ENCODE assay signal across 35 cellular contexts in genomic region chr11:114017723-114018122, GRCh38. TPM values are rescaled to one million over a fixed set of nuclear protein-coding genes. Genes with fewer than 3 reads are reported as not detected.
DNase-seq lines count a peak whose midpoint lies in the region; ATAC-seq, FAIRE-seq and TF ChIP-seq lines count a peak whose summit lies in the region.
"Had no signal": no experiment of that assay in that cellular context is flagged by ENCODE, and none has a peak within 500 bp of the region (broad histone marks: within the 10 kb centered on the region; RNA-seq: fewer than 3 reads in every experiment).

No MANE protein-coding gene starts in this region.

- peak; percentile 41 to 70 for ATAC-seq in left cardiac atrium
- ATAC-seq: foreskin keratinocyte; GM23338; natural killer cell treated with Interleukin-12 subunit alpha and Interleukin-12 subunit beta and Interleukin-15 and Interleukin-18, amount 100 ng/mL, for 72 hours; WTC11 had no signal

- no peaks in the 10 kb centered on the region for H3K27me3 ChIP-seq in right atrium auricular region
- H3K27me3 ChIP-seq in SK-N-SH (ENCODE audit: insufficient read depth), result no peaks in the 10 kb centered on the region
- H3K27me3 ChIP-seq: foreskin keratinocyte, suprapubic skin had no signal

- H3K4me3 ChIP-seq in right atrium auricular region (no peak overlapping the region), SK-N-SH (ENCODE audit: low read depth in 2 of 2, low read length in 1 of 2) (no peak overlapping the region)
- H3K4me3 ChIP-seq: esophagus muscularis mucosa, GM23338, PC-9, suprapubic skin had no signal

- intact Hi-C loops in left cardiac atrium (cut with DNase I), result loop anchor here in 1 of 2 donors (10.0 kb wide), 1 partner anchor 113 kb away; the partner anchor contains the start of gene HTR3B

- no peak for TF ChIP-seq RAD21 in SK-N-SH (IDR thresholded peaks at IDR 0.05; ENCODE audit: low read length)

- WGBS in SK-N-SH (ENCODE audit: low lambda C conversion rate), result 18% methylated on average over 2 of the region's 2 CpGs

- DNase-seq in left cardiac atrium, result no peak
- no peak for DNase-seq in right atrium auricular region (ENCODE audit: low spot score)
- DNase-seq in SK-N-SH, result no peak
- DNase-seq in iris pigment epithelial cell (ENCODE audit: low read depth), result peak; percentile 28
- DNase-seq in urothelium cell line (ENCODE audit: low spot score), result peak; percentile 55
- no peak for DNase-seq in HuH-7.5 (ENCODE audit: low spot score)
- no peak for DNase-seq in NCI-H526 treated with DMSO at 0.1 percent for 48 hours (lab: John Stamatoyannopoulos, UW)
- no peak for DNase-seq in MV-4-11 (lab: John Stamatoyannopoulos, UW)
- DNase-seq: activated CD4-positive, alpha-beta T cell treated with anti-CD3 and anti-CD28 coated beads, Interleukin-2, amount 10 ng/mL, durations not matched to agents 24 days and 14 days; activated effector memory CD4-positive, alpha-beta T cell treated with anti-CD3 and anti-CD28 coated beads, Interleukin-2, amount 50 U/mL, for 16 hours; activated naive CD8-positive, alpha-beta T cell treated with anti-CD3 and anti-CD28 coated beads for 36 hours; activated T-cell treated with anti-CD3 and anti-CD28 coated beads, Interleukin-2, amount 50 U/mL, for 1 hour; CD4-positive, alpha-beta T cell; DND-41; kidney glomerular epithelial cell; NCI-H1417; NCI-H2029 treated with DMSO at 0.1 percent for 48 hours; NCI-H526; NK-92 treated with Interleukin-12 subunit alpha and Interleukin-12 subunit beta, amount 100 ng/mL, for 24 hours; small intestine; stimulated activated naive CD4-positive, alpha-beta T cell treated with Interleukin-2 at 50 U/mL for 16 hours; T1000 had no signal

- H3K36me3 ChIP-seq in right atrium auricular region (no peaks in the 10 kb centered on the region), SK-N-SH (replicated peaks in 1 of 2; ENCODE audit: control insufficient read depth in 1 of 2, insufficient read depth in 2 of 2, low read length in 1 of 2) (no peaks in the 10 kb centered on the region)
- H3K36me3 ChIP-seq: esophagus muscularis mucosa, suprapubic skin had no signal

- H3K9me2 ChIP-seq in SK-N-SH, result no peaks in the 10 kb centered on the region

- H3K27ac ChIP-seq in right atrium auricular region, result no peak overlapping the region
- no peak overlapping the region for H3K27ac ChIP-seq in SK-N-SH (ENCODE audit: low read depth in 2 of 2, low read length in 1 of 2)
- H3K27ac ChIP-seq: esophagus muscularis mucosa, foreskin keratinocyte, PC-9, suprapubic skin had no signal

- FAIRE-seq in urothelium cell line (lab: Jason Lieb, UNC), result peak; percentile 70
- FAIRE-seq: A204.1, astrocyte, endometrium, small intestine had no signal

- H3K4me1 ChIP-seq in right atrium auricular region, result no peaks in the 10 kb centered on the region
- H3K4me1 ChIP-seq in SK-N-SH (ENCODE audit: control insufficient read depth in 1 of 2, insufficient read depth in 2 of 2, low read depth in 1 of 2, low read length in 1 of 2), result no peaks in the 10 kb centered on the region
- H3K4me1 ChIP-seq: esophagus muscularis mucosa, foreskin keratinocyte, suprapubic skin had no signal

- H3K9ac ChIP-seq in SK-N-SH, result no peak overlapping the region

- peaks cover 9% of the 10 kb centered on the region for H3F3A ChIP-seq in SK-N-SH (replicated peaks; ENCODE audit: insufficient read depth)

- H2AFZ ChIP-seq in SK-N-SH (ENCODE audit: low read depth), result no peak overlapping the region
- H2AFZ ChIP-seq: GM23338, PC-9 had no signal

- H3K9me3 ChIP-seq in right atrium auricular region (no peaks in the 10 kb centered on the region), SK-N-SH (no peaks in the 10 kb centered on the region)
- H3K9me3 ChIP-seq: esophagus muscularis mucosa, suprapubic skin had no signal

- TF ChIP-seq EP300 in SK-N-SH (IDR thresholded peaks at IDR 0.05; ENCODE audit: borderline replicate concordance in 1 of 2, low read depth in 1 of 2, low read length in 1 of 2), result no peak

- 0 out of 2 replicates have a peak, but pooled peaks cover 5% of the 10 kb centered on the region for H4K20me1 ChIP-seq in SK-N-SH (ENCODE audit: insufficient read depth)

- no peaks in the 10 kb centered on the region for H3K79me2 ChIP-seq in SK-N-SH (ENCODE audit: insufficient read depth)

- POLR2A ChIA-PET in SK-N-SH (lab: Yijun Ruan, JAX), result no interaction called here

- TF ChIP-seq CTCF in right atrium auricular region (IDR thresholded peaks at IDR 0.05) (no peak), SK-N-SH (IDR thresholded peaks at IDR 0.05) (no peak)

- CTCF ChIA-PET in SK-N-SH (lab: Yijun Ruan, JAX), result interaction anchor here (1.6 to 5.8 kb wide), 5 partner anchors 18 to 243 kb away, joined by 3 to 53 read pairs (median 8); no protein-coding TSS in a partner anchor

- H3K4me2 ChIP-seq in SK-N-SH, result 0 out of 2 replicates have a peak overlapping the region, but pooled peaks have one; percentile 4
- H3K4me2 ChIP-seq: GM23338, PC-9 had no signal

TF ChIP-seq in SK-N-SH, 30 proteins besides CTCF, POLR2A, EP300 and RAD21:
- TF ChIP-seq SIN3A (IDR thresholded peaks at IDR 0.05; ENCODE audit: borderline replicate concordance, low read depth, low read length) (no peak), PBX3 (IDR thresholded peaks at IDR 0.05) (peak; percentile 17; the same call in 1 of the 2 replicates), MXI1 (IDR thresholded peaks at IDR 0.05; ENCODE audit: low read depth, low read length) (no peak), FOXM1 (IDR thresholded peaks at IDR 0.05; ENCODE audit: low read depth) (no peak), RCOR1 (IDR thresholded peaks at IDR 0.05; ENCODE audit: low read length) (no peak), MAX (IDR thresholded peaks at IDR 0.05; ENCODE audit: low read depth) (no peak), FOSL2 (IDR thresholded peaks at IDR 0.05; ENCODE audit: borderline replicate concordance, low read depth) (0 out of 2 replicates have a peak, but pooled peaks have one; percentile 11), NFIC (IDR thresholded peaks at IDR 0.05; ENCODE audit: borderline replicate concordance) (peak; percentile 9; the same call in 1 of the 2 replicates), USF2 (IDR thresholded peaks at IDR 0.05; ENCODE audit: borderline replicate concordance, low read depth, low read length) (no peak)

RNA-seq across cellular contexts. Expression of gene ZBTB16, which starts 41.8 kb away (rescaled TPM):
- 10 to 100 TPM; 65.2 to 79.5 TPM for total RNA-seq in left cardiac atrium
- 100 to 1,000 TPM in 1 of 2 donors, 10 to 100 TPM in 1; 65.5 to 101 TPM for total RNA-seq in right atrium auricular region
- polyA plus RNA-seq in SK-N-SH (2012; rRNA removed), result not detected in 2 replicates
- polyA plus RNA-seq in SK-N-SH (2012; cell fraction: cytosol; rRNA removed), result not detected in 2 replicates
- polyA plus RNA-seq in SK-N-SH (2012; cell fraction: nucleus; rRNA removed), result not detected in 2 replicates
- total RNA-seq: foreskin keratinocyte, HT1080 had no signal
- polyA plus RNA-seq: foreskin keratinocyte had no signal

RNA-seq across cellular contexts. Expression of gene HTR3A, which starts 42.8 kb away (rescaled TPM):
- total RNA-seq in left cardiac atrium (under 1 TPM in 1 of 2 donors, not detected in 1; 0.18 TPM), right atrium auricular region (under 1 TPM in 1 of 2 donors, not detected in 1; 0.24 TPM)
- not detected in 2 replicates for polyA plus RNA-seq in SK-N-SH (2012; rRNA removed)
- polyA plus RNA-seq in SK-N-SH (2012; cell fraction: cytosol; rRNA removed), result not detected in 2 replicates
- polyA plus RNA-seq in SK-N-SH (2012; cell fraction: nucleus; rRNA removed), result not detected in 2 replicates
- total RNA-seq: activated CD4-positive, alpha-beta T cell treated with anti-CD3 and anti-CD28 coated beads, Interleukin-2, amount 10 ng/mL, durations not matched to agents 24 days and 14 days; activated naive CD8-positive, alpha-beta T cell treated with anti-CD3 and anti-CD28 coated beads for 36 hours; astrocyte; CD4-positive, alpha-beta T cell; dermis microvascular lymphatic vessel endothelial cell; foreskin keratinocyte; HT1080; lung microvascular endothelial cell; natural killer cell treated with Interleukin-12 subunit alpha and Interleukin-12 subunit beta and Interleukin-15 and Interleukin-18, amount 100 ng/mL, for 72 hours; PC-9 had no signal
- polyA plus RNA-seq: foreskin keratinocyte had no signal

Comparison
In these comparisons a context has a peak if more than half of its experiments do, and no peak if none do; other contexts are left out.
1. DNase-seq: peak in iris pigment epithelial cell (single experiment) and urothelium cell line (single experiment); none in left cardiac atrium (single experiment), right atrium auricular region (single experiment), SK-N-SH (single experiment), HuH-7.5 (single experiment), NCI-H526 treated with DMSO at 0.1 percent for 48 hours (single experiment) and MV-4-11 (single experiment).